16 cellular contexts compared by ENCODE assay signal in genomic region chr6:147615659-147616456, GRCh38.
DNase-seq lines count a peak whose midpoint lies in the region; ATAC-seq and TF ChIP-seq lines count a peak whose summit lies in the region.
"Had no signal": no experiment of that assay in that cellular context is flagged by ENCODE, and none has a peak within 500 bp of the region (broad histone marks: within the 10 kb centered on the region; RNA-seq: fewer than 3 reads in every experiment).

No MANE protein-coding gene starts in this region.

- no peak for TF ChIP-seq RAD21 in IMR-90 (IDR thresholded peaks at IDR 0.05; ENCODE audit: low read length)

- no TSS peak for BruUV-seq in IMR-90 (replicated peaks; lab: Mats Ljungman, UMichigan)

- no CpG with 5 or more reads among the region's 6 CpGs for WGBS in IMR-90 (ENCODE audit: extremely low coverage in 2 of 2, insufficient read length in 1 of 2), 2 experiments

- H2BK15ac ChIP-seq in IMR-90 (ENCODE audit: low read depth, low read length): peak overlapping the region; percentile 32; the same call in 1 of the 3 replicates

- TF ChIP-seq CTCF in IMR-90 (conservative IDR thresholded peaks at IDR 0.05; ENCODE audit: low read depth, low read length) (no peak), astrocyte of the cerebellum (IDR thresholded peaks at IDR 0.05; ENCODE audit: low read depth, low read length, missing control alignments) (no peak), fibroblast of mammary gland (conservative IDR thresholded peaks at IDR 0.05; ENCODE audit: control insufficient read depth, insufficient read depth, low read depth, low read length) (no peak)

- CTCF ChIA-PET in IMR-90 (lab: Yijun Ruan, JAX): interaction anchor here (1.0 kb wide), 1 partner anchor 12 kb away, joined by 3 read pairs; no protein-coding TSS in a partner anchor

- H2BK5ac ChIP-seq in IMR-90 (ENCODE audit: low read depth, low read length, poor library complexity, severe bottlenecking): no peak overlapping the region

- dilution Hi-C loops in IMR-90 (cut with HindIII; ENCODE audit: low sequenced_read_pairs, unreplicated experiment): no loop called here

- H4K20me1 ChIP-seq in IMR-90 (ENCODE audit: insufficient read depth, low read length): no peaks in the 10 kb centered on the region

- H4K8ac ChIP-seq in IMR-90 (ENCODE audit: low read depth in 2 of 2, low read length in 2 of 2): no peak overlapping the region

- peak; percentile 89 for ATAC-seq in IMR-90 (ENCODE audit: low read depth)
- no peak for ATAC-seq in GM19455 (IDR thresholded peaks at IDR 0.05; ENCODE audit: unreplicated experiment)
- no peak for ATAC-seq in left colon
- ATAC-seq: Panc1 had no signal

- H3K4ac ChIP-seq in IMR-90 (ENCODE audit: low read depth, low read length): peak overlapping the region; percentile 28; the same call in 1 of the 2 replicates

- H3K9me3 ChIP-seq in IMR-90 (ENCODE audit: control insufficient read depth, insufficient read depth, low read length): no peaks in the 10 kb centered on the region
- H3K9me3 ChIP-seq: Caco-2, SK-N-SH had no signal

- no peak overlapping the region for H3K14ac ChIP-seq in IMR-90 (replicated peaks; ENCODE audit: low read depth, low read length)

- intact Hi-C loops in IMR-90 (cut with micrococcal nuclease) (no loop called here), left colon (cut with DNase I, micrococcal nuclease) (no loop called here)

- H3K9ac ChIP-seq in IMR-90 (ENCODE audit: low read depth, low read length): no peak overlapping the region
- H3K9ac ChIP-seq: SK-N-SH had no signal

- peak overlapping the region; percentile 78; the same call in 1 of the 2 replicates for H3K27ac ChIP-seq in IMR-90 (ENCODE audit: insufficient read depth, low read length)

- no peak overlapping the region for H4K5ac ChIP-seq in IMR-90 (ENCODE audit: low read depth, low read length)

- no peak overlapping the region for H3K4me3 ChIP-seq in IMR-90 (ENCODE audit: insufficient read depth, low read depth, low read length)
- H3K4me3 ChIP-seq in astrocyte of the cerebellum (ENCODE audit: low read depth, low read length): no peak overlapping the region
- no peak overlapping the region for H3K4me3 ChIP-seq in fibroblast of mammary gland (ENCODE audit: control insufficient read depth, low read depth, low read length)

- H3K27me3 ChIP-seq in IMR-90 (ENCODE audit: control insufficient read depth, insufficient read depth, low read length): no peaks in the 10 kb centered on the region

- no peaks in the 10 kb centered on the region for H3K9me1 ChIP-seq in IMR-90 (ENCODE audit: insufficient read depth, low read length)

- H2BK20ac ChIP-seq in IMR-90 (ENCODE audit: low read depth, low read length): peak overlapping the region; percentile 51

- peak overlapping the region; percentile 44; the same call in 1 of the 2 replicates for H3K18ac ChIP-seq in IMR-90 (ENCODE audit: low read depth, low read length)

- H3K79me1 ChIP-seq in IMR-90 (ENCODE audit: low read depth in 1 of 2, low read length in 2 of 2): no peaks in the 10 kb centered on the region

- no peak overlapping the region; the same call in 1 of the 2 replicates for H4K91ac ChIP-seq in IMR-90 (ENCODE audit: insufficient read depth, low read depth, low read length)

- H2AK9ac ChIP-seq in IMR-90 (replicated peaks; ENCODE audit: low read depth, low read length, poor library complexity): no peak overlapping the region

- no peak overlapping the region for H3K23ac ChIP-seq in IMR-90 (ENCODE audit: low read depth, low read length)

- no peak for TF ChIP-seq POLR2A in IMR-90 (IDR thresholded peaks at IDR 0.05; ENCODE audit: low read depth, low read length)

- peak overlapping the region; percentile 56 for H2BK120ac ChIP-seq in IMR-90 (ENCODE audit: low read depth, low read length)

- H3K56ac ChIP-seq in IMR-90 (ENCODE audit: extremely low read depth, insufficient read depth, low read length): no peak overlapping the region

- peak overlapping the region; percentile 65; the same call in 1 of the 2 replicates for H2AK5ac ChIP-seq in IMR-90 (ENCODE audit: low read depth, low read length)

- peak overlapping the region; percentile 39 for H3K4me2 ChIP-seq in IMR-90 (ENCODE audit: low read depth, low read length)
- H3K4me2 ChIP-seq: SK-N-SH had no signal

- in situ Hi-C loops in IMR-90 (cut with MboI; ENCODE audit: low sequenced_read_pairs): no loop called here
- in situ Hi-C loops in astrocyte of the cerebellum (cut with HindIII; ENCODE audit: low sequenced_read_pairs): no loop called here

- POLR2A ChIA-PET in IMR-90 (lab: Charles Lee; ENCODE audit: unreplicated experiment): interaction anchor here (0.6 kb wide), 1 partner anchor 38 kb away, joined by 8 read pairs; no protein-coding TSS in a partner anchor

- DNase-seq in IMR-90 (peak; percentile 68), astrocyte of the cerebellum (ENCODE audit: low read depth) (peak; percentile 16), fibroblast of mammary gland (ENCODE audit: low read depth) (peak; percentile 23), C1 segment of cervical spinal cord (lab: John Stamatoyannopoulos, UW) (no peak), left colon (no peak), NCI-H526 (lab: John Stamatoyannopoulos, UW) (no peak)
- DNase-seq: Caco-2, GF-D8, KG1, NCI-H187 treated with DMSO at 0.1 percent for 48 hours, NCI-H446 treated with DMSO at 0.1 percent for 48 hours, NCI-H82, Right ventricle myocardium superior, SK-N-SH had no signal

- H2AFZ ChIP-seq in IMR-90 (replicated peaks; ENCODE audit: low read length, poor library complexity): no peak overlapping the region

- peaks cover 4% of the 10 kb centered on the region for H3K4me1 ChIP-seq in IMR-90 (ENCODE audit: control insufficient read depth, insufficient read depth, low read length)
- H3K4me1 ChIP-seq: Caco-2 had no signal

- no peaks in the 10 kb centered on the region for H3K36me3 ChIP-seq in IMR-90 (ENCODE audit: control insufficient read depth, insufficient read depth, low read length)

TF ChIP-seq in IMR-90, 13 proteins besides CTCF, POLR2A, EP300 and RAD21:
- TF ChIP-seq CHD1 (IDR thresholded peaks at IDR 0.05; ENCODE audit: low read depth, low read length) (no peak), MAFK (IDR thresholded peaks at IDR 0.05; ENCODE audit: low read depth, low read length) (no peak), CEBPB (IDR thresholded peaks at IDR 0.05; ENCODE audit: low read depth, low read length) (no peak), NFE2L2 (IDR thresholded peaks at IDR 0.05; ENCODE audit: low read depth, low read length) (no peak), USF2 (IDR thresholded peaks at IDR 0.05; ENCODE audit: low read depth, low read length) (no peak), RCOR1 (IDR thresholded peaks at IDR 0.05; ENCODE audit: insufficient replicate concordance, low read length) (no peak), FOS (IDR thresholded peaks at IDR 0.05; ENCODE audit: low read depth, low read length) (no peak), RFX5 (IDR thresholded peaks at IDR 0.05; ENCODE audit: low read depth, low read length) (no peak), SMC3 (IDR thresholded peaks at IDR 0.05; ENCODE audit: low read depth, low read length) (no peak), MAZ (IDR thresholded peaks at IDR 0.05; ENCODE audit: borderline replicate concordance, low read depth, low read length) (no peak), ELK1 (IDR thresholded peaks at IDR 0.05; ENCODE audit: borderline replicate concordance, low read depth, low read length) (no peak)

Comparison
In these comparisons a context has a peak if more than half of its experiments do, and no peak if none do; other contexts are left out.
1. DNase-seq: peak in IMR-90 (single experiment), astrocyte of the cerebellum (single experiment) and fibroblast of mammary gland (single experiment); none in C1 segment of cervical spinal cord (0 of 14), left colon (0 of 2) and NCI-H526 (0 of 2).